In genomic region chr9:119357697-119358096, GRCh38 we compare ENCODE assay signal across 20 cellular contexts. TPM values are rescaled to one million over a fixed set of nuclear protein-coding genes. Genes with fewer than 3 reads are reported as not detected.
DNase-seq lines count a peak whose midpoint lies in the region; ATAC-seq and TF ChIP-seq lines count a peak whose summit lies in the region.
"Had no signal": no experiment of that assay in that cellular context is flagged by ENCODE, and none has a peak within 500 bp of the region (broad histone marks: within the 10 kb centered on the region; RNA-seq: fewer than 3 reads in every experiment).

No MANE protein-coding gene starts in this region.

- peaks cover 8% of the 10 kb centered on the region for H3K36me3 Mint-ChIP-seq in brain
- H3K36me3 Mint-ChIP-seq: CD14-positive monocyte; CD4-positive, alpha-beta memory T cell had no signal

- H2BK15ac ChIP-seq in mesendoderm (replicated peaks; ENCODE audit: low read depth) = no peak overlapping the region

- no peaks in the 10 kb centered on the region for H3K9me3 Mint-ChIP-seq in brain

- H3K56ac ChIP-seq in mesendoderm (ENCODE audit: low read length) = no peak overlapping the region

- no peak for ATAC-seq in heart right ventricle

- peak overlapping the region; percentile 34 for H3K27ac ChIP-seq in cardiac muscle cell
- H3K27ac ChIP-seq in heart right ventricle = no peak overlapping the region
- H3K27ac ChIP-seq in mesendoderm (ENCODE audit: low read depth, low read length) = no peak overlapping the region
- H3K27ac ChIP-seq: BLaER1 had no signal

- no peak overlapping the region for H3K23ac ChIP-seq in mesendoderm (ENCODE audit: low read length)

- H3K27me3 ChIP-seq in cardiac muscle cell (no peaks in the 10 kb centered on the region), heart right ventricle (peaks cover 0 to 4% (median 0%) of the 10 kb centered on the region in 7 donors), mesendoderm (ENCODE audit: insufficient read depth, low read length, poor library complexity) (no peaks in the 10 kb centered on the region)
- H3K27me3 ChIP-seq: BLaER1 had no signal

- peaks cover 21% of the 10 kb centered on the region for H3K4me1 ChIP-seq in cardiac muscle cell (ENCODE audit: low read depth)
- H3K4me1 ChIP-seq in heart right ventricle = peaks cover 0 to 5% (median 0%) of the 10 kb centered on the region in 9 donors
- peaks cover 10% of the 10 kb centered on the region for H3K4me1 ChIP-seq in mesendoderm (ENCODE audit: control insufficient read depth, low read depth, low read length)
- H3K4me1 ChIP-seq: BLaER1, HAP-1 had no signal

- H2AK5ac ChIP-seq in mesendoderm (ENCODE audit: low read length) = no peak overlapping the region

- no peak overlapping the region for H3K4ac ChIP-seq in mesendoderm (ENCODE audit: low read depth, low read length)

- no peak overlapping the region for H3K4me2 ChIP-seq in mesendoderm (ENCODE audit: low read length)
- H3K4me2 ChIP-seq: BLaER1 had no signal

- no peak overlapping the region for H3K9ac ChIP-seq in mesendoderm (ENCODE audit: low read length)
- H3K9ac ChIP-seq: BLaER1 had no signal

- no peak overlapping the region for H2BK120ac ChIP-seq in mesendoderm (ENCODE audit: low read depth, low read length)

- no peaks in the 10 kb centered on the region for H3K36me3 ChIP-seq in cardiac muscle cell
- no peaks in the 10 kb centered on the region for H3K36me3 ChIP-seq in heart right ventricle
- H3K36me3 ChIP-seq in mesendoderm (ENCODE audit: control insufficient read depth, insufficient read depth, low read length) = no peaks in the 10 kb centered on the region
- H3K36me3 ChIP-seq: BLaER1, HAP-1 had no signal

- H3K4me1 Mint-ChIP-seq in brain = peaks cover 19% of the 10 kb centered on the region
- H3K4me1 Mint-ChIP-seq: CD14-positive monocyte; CD4-positive, alpha-beta memory T cell had no signal

- no peak overlapping the region for H4K5ac ChIP-seq in mesendoderm (ENCODE audit: low read length)

- peak overlapping the region in 1 of 5 experiments; percentile 0 for H3K4me3 Mint-ChIP-seq in brain
- H3K4me3 Mint-ChIP-seq: CD14-positive monocyte; CD4-positive, alpha-beta memory T cell had no signal

- DNase-seq in cardiac muscle cell (ENCODE audit: low read depth in 1 of 2, low spot score in 1 of 2) (no peak), heart right ventricle (no peak), mesendoderm (peak; percentile 60), NCI-H1930 (lab: John Stamatoyannopoulos, UW) (no peak), NK-92 (lab: John Stamatoyannopoulos, UW; ENCODE audit: unreplicated experiment) (no peak), NCI-H187 treated with DMSO at 0.1 percent for 48 hours (lab: John Stamatoyannopoulos, UW) (no peak)
- DNase-seq: 8988T; CD4-positive, alpha-beta memory T cell; DMS153; DMS79; GDM1; GOT3 had no signal

- no peak overlapping the region for H2BK5ac ChIP-seq in mesendoderm (ENCODE audit: low read length)

- peaks cover 7% of the 10 kb centered on the region for H3K27me3 Mint-ChIP-seq in brain
- H3K27me3 Mint-ChIP-seq: CD4-positive, alpha-beta memory T cell had no signal

- H3K27ac Mint-ChIP-seq in brain = peak overlapping the region in 3 of 5 experiments; percentile 5 to 43 (median 26)
- H3K27ac Mint-ChIP-seq: CD14-positive monocyte; CD4-positive, alpha-beta memory T cell had no signal

- H3K9me3 ChIP-seq in cardiac muscle cell (ENCODE audit: low read depth) = no peaks in the 10 kb centered on the region
- no peaks in the 10 kb centered on the region for H3K9me3 ChIP-seq in heart right ventricle
- H3K9me3 ChIP-seq: BLaER1, HAP-1 had no signal

- TF ChIP-seq CTCF in cardiac muscle cell (IDR thresholded peaks at IDR 0.05; ENCODE audit: low read depth, low read length) = no peak
- no peak for TF ChIP-seq CTCF in heart right ventricle (IDR thresholded peaks at IDR 0.05)
- no peak for TF ChIP-seq CTCF in brain (conservative IDR thresholded peaks at IDR 0.05)

- no peaks in the 10 kb centered on the region for H3K79me2 ChIP-seq in mesendoderm (ENCODE audit: control insufficient read depth, insufficient read depth, low read length)

- H4K8ac ChIP-seq in mesendoderm (ENCODE audit: low read depth, low read length) = no peak overlapping the region

- H3K4me3 ChIP-seq in cardiac muscle cell (no peak overlapping the region), heart right ventricle (no peak overlapping the region), mesendoderm (ENCODE audit: low read length) (no peak overlapping the region)
- H3K4me3 ChIP-seq: BLaER1, HAP-1 had no signal

- intact Hi-C loops in heart right ventricle (cut with DNase I) = no loop called here

- no peak overlapping the region for H3K18ac ChIP-seq in mesendoderm (ENCODE audit: low read length)

- H3K79me1 ChIP-seq in mesendoderm (ENCODE audit: low read length) = no peaks in the 10 kb centered on the region

RNA-seq across cellular contexts. Expression of gene BRINP1, which starts 11.5 kb away (rescaled TPM):
- 5.2 and 8.2 TPM in 2 replicates for total RNA-seq in cardiac muscle cell
- polyA plus RNA-seq in cardiac muscle cell = 4.5 and 4.9 TPM in 2 replicates
- total RNA-seq in heart right ventricle = 1 to 10 TPM in 3 of 10 donors, under 1 TPM in 7; 0.08 to 4.0 (median 0.37) TPM
- polyA plus RNA-seq in heart right ventricle = under 1 TPM; 0.03 to 0.29 TPM
- polyA plus RNA-seq in brain (ENCODE audit: insufficient read depth, low read depth, low replicate concordance) = 25.0 TPM
- polyA plus RNA-seq in mesendoderm (2013, experiment 1 of 2) = 10.1 TPM
- 11.1 TPM for polyA plus RNA-seq in mesendoderm (2013, experiment 2 of 2)
- total RNA-seq: A673; CD4-positive, alpha-beta memory T cell; Daoy; HT-29 had no signal
- polyA plus RNA-seq: AG04450; CD14-positive monocyte; CD4-positive, alpha-beta memory T cell had no signal
